ENCODE assay signal across 8 cellular contexts in the genomic region with DNA sequence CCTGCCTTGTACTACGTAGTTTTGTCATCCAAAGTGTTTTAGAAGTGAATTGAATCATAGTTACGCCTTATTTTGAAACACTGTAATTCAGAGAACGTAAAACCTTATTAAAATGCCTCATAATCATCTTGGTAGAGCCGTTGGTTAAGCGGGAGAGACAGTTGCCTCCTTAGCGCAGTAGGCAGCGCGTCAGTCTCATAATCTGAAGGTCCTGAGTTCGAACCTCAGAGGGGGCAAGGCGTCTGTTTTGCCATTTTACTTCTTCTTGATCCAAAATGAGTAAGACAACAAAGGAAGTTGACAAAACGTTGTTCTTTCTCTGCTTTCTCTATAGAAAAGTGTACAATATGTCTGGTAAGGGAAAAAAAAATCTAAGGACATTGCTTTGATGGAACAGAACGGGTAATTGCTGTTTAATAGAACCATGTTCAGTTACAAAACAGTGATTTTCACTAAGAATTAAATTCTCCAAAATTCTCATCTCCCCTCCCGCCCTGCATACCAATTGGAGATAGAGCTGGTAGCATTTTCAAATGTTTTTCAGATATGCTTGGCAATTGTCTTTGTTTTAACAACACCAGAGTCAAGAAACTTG. TPM values are rescaled to one million over a fixed set of nuclear protein-coding genes. Genes with fewer than 3 reads are reported as not detected.
DNase-seq lines count a peak whose midpoint lies in the region; ATAC-seq and TF ChIP-seq lines count a peak whose summit lies in the region.

No MANE protein-coding gene starts in this region.

- no peak for TF ChIP-seq POLR2A in esophagus muscularis mucosa (IDR thresholded peaks at IDR 0.05; ENCODE audit: low read depth)

- H3K27ac ChIP-seq in OCI-LY3 (ENCODE audit: low read length) (peak overlapping the region; percentile 61), esophagus muscularis mucosa (replicated peaks in 1 of 4) (peak overlapping the region; percentile 76 to 83 (median 80)), muscle layer of duodenum (ENCODE audit: low read length) (peak overlapping the region; percentile 78)

- H3K36me3 Mint-ChIP-seq in activated T-cell treated with anti-CD3 and anti-CD28 coated beads, Interleukin-2, amount 50 U/mL, for 24 hours (ENCODE audit: low read depth) = peaks cover 6% of the 10 kb centered on the region
- peaks cover 1 to 17% of the 10 kb centered on the region in 2 donors for H3K36me3 Mint-ChIP-seq in stimulated activated naive B cell treated with anti-CD40 and anti-IgM and Interleukin-4, amounts not matched to agents 10 μg/mL and 1 μg/mL and 100 μg/mL, for 72 hours

- peak in 1 of 2 donors; percentile 26 for ATAC-seq in stimulated activated naive B cell treated with anti-CD40 and anti-IgM and Interleukin-4, amounts not matched to agents 10 μg/mL and 1 μg/mL and 100 μg/mL, for 72 hours (replicated peaks)
- no peak for ATAC-seq in GM18858 (IDR thresholded peaks at IDR 0.05; ENCODE audit: unreplicated experiment)

- no peaks in the 10 kb centered on the region for H3K79me2 ChIP-seq in OCI-LY3 (ENCODE audit: low read length)

- H3K4me2 ChIP-seq in OCI-LY3 (ENCODE audit: low read length) = peak overlapping the region; percentile 91

- H3K9ac ChIP-seq in OCI-LY3 (ENCODE audit: low read length) = peak overlapping the region; percentile 75

- H3K27me3 ChIP-seq in OCI-LY3 (ENCODE audit: low read depth, low read length) (no peaks in the 10 kb centered on the region), esophagus muscularis mucosa (no peaks in the 10 kb centered on the region), muscle layer of duodenum (ENCODE audit: low read depth, low read length) (no peaks in the 10 kb centered on the region)

- TF ChIP-seq CTCF in OCI-LY3 (IDR thresholded peaks at IDR 0.05; ENCODE audit: low read depth, low read length) (no peak), esophagus muscularis mucosa (IDR thresholded peaks at IDR 0.05) (no peak)

- peak overlapping the region; percentile 97 for H2AFZ ChIP-seq in OCI-LY3 (ENCODE audit: low read depth, low read length)

- H3K9me3 ChIP-seq in OCI-LY3 (ENCODE audit: insufficient read depth, low read length) = no peaks in the 10 kb centered on the region
- H3K9me3 ChIP-seq in esophagus muscularis mucosa = no peaks in the 10 kb centered on the region
- no peaks in the 10 kb centered on the region for H3K9me3 ChIP-seq in muscle layer of duodenum (ENCODE audit: control insufficient read depth in 1 of 2, low read length in 2 of 2)

- H3K4me3 ChIP-seq in OCI-LY3 (ENCODE audit: low read length) (peak overlapping the region; percentile 98), esophagus muscularis mucosa (peak overlapping the region; percentile 51 to 62 (median 56)), muscle layer of duodenum (ENCODE audit: low read depth in 1 of 2, low read length in 2 of 2) (peak overlapping the region; percentile 70 to 87)

- H3K4me1 ChIP-seq in OCI-LY3 (ENCODE audit: low read length) (peaks cover 15% of the 10 kb centered on the region), esophagus muscularis mucosa (peaks cover 8 to 37% (median 35%) of the 10 kb centered on the region in 4 donors), muscle layer of duodenum (ENCODE audit: control insufficient read depth in 1 of 2, insufficient read depth in 2 of 2, low read length in 2 of 2) (peaks cover 3 to 12% of the 10 kb centered on the region in 2 donors)

- peaks cover 49% of the 10 kb centered on the region for H3K4me1 Mint-ChIP-seq in activated T-cell treated with anti-CD3 and anti-CD28 coated beads, Interleukin-2, amount 50 U/mL, for 24 hours (ENCODE audit: low read depth)
- H3K4me1 Mint-ChIP-seq in stimulated activated naive B cell treated with anti-CD40 and anti-IgM and Interleukin-4, amounts not matched to agents 10 μg/mL and 1 μg/mL and 100 μg/mL, for 72 hours = peaks cover 28 to 44% of the 10 kb centered on the region in 2 donors

- H3K27ac Mint-ChIP-seq in activated T-cell treated with anti-CD3 and anti-CD28 coated beads, Interleukin-2, amount 50 U/mL, for 24 hours = peak overlapping the region; percentile 94
- peak overlapping the region; percentile 98 for H3K27ac Mint-ChIP-seq in stimulated activated naive B cell treated with anti-CD40 and anti-IgM and Interleukin-4, amounts not matched to agents 10 μg/mL and 1 μg/mL and 100 μg/mL, for 72 hours

- no peaks in the 10 kb centered on the region for H3K9me3 Mint-ChIP-seq in activated T-cell treated with anti-CD3 and anti-CD28 coated beads, Interleukin-2, amount 50 U/mL, for 24 hours
- no peaks in the 10 kb centered on the region for H3K9me3 Mint-ChIP-seq in stimulated activated naive B cell treated with anti-CD40 and anti-IgM and Interleukin-4, amounts not matched to agents 10 μg/mL and 1 μg/mL and 100 μg/mL, for 72 hours

- intact Hi-C loops in esophagus muscularis mucosa (cut with DNase I) = loop anchor here (2.0 to 5.0 kb wide), 4 partner anchors 36 to 107 kb away; no protein-coding TSS in a partner anchor

- no peaks in the 10 kb centered on the region for H4K20me1 ChIP-seq in OCI-LY3 (ENCODE audit: insufficient read depth, low read length)

- H3K27me3 Mint-ChIP-seq in activated T-cell treated with anti-CD3 and anti-CD28 coated beads, Interleukin-2, amount 50 U/mL, for 24 hours = no peaks in the 10 kb centered on the region
- H3K27me3 Mint-ChIP-seq in stimulated activated naive B cell treated with anti-CD40 and anti-IgM and Interleukin-4, amounts not matched to agents 10 μg/mL and 1 μg/mL and 100 μg/mL, for 72 hours = peaks cover 0 to 5% of the 10 kb centered on the region in 2 donors

- TF ChIP-seq EP300 in esophagus muscularis mucosa (IDR thresholded peaks at IDR 0.05) = no peak

- peak overlapping the region; percentile 75 for H3K4me3 Mint-ChIP-seq in activated T-cell treated with anti-CD3 and anti-CD28 coated beads, Interleukin-2, amount 50 U/mL, for 24 hours
- peak overlapping the region; percentile 83 to 93 for H3K4me3 Mint-ChIP-seq in stimulated activated naive B cell treated with anti-CD40 and anti-IgM and Interleukin-4, amounts not matched to agents 10 μg/mL and 1 μg/mL and 100 μg/mL, for 72 hours

- WGBS in esophagus muscularis mucosa = 13% methylated on average over 13 of the region's 13 CpGs

- H3K36me3 ChIP-seq in OCI-LY3 (replicated peaks; ENCODE audit: low read depth, low read length) = no peaks in the 10 kb centered on the region
- H3K36me3 ChIP-seq in esophagus muscularis mucosa = no peaks in the 10 kb centered on the region
- H3K36me3 ChIP-seq in muscle layer of duodenum (ENCODE audit: control insufficient read depth in 1 of 2, insufficient read depth in 2 of 2, low read length in 2 of 2) = no peaks in the 10 kb centered on the region

- DNase-seq in Ammon's horn (ENCODE audit: low spot score) (peak; percentile 81), HK-2 (ENCODE audit: unreplicated experiment) (peak; percentile 80), esophagus muscularis mucosa (ENCODE audit: extremely low spot score) (no peak)
- DNase-seq in activated T-cell treated with anti-CD3 and anti-CD28 coated beads, Interleukin-2, amount 50 U/mL, for 24 hours = peak; percentile 82
- DNase-seq in stimulated activated naive B cell treated with anti-CD40 and anti-IgM and Interleukin-4, amounts not matched to agents 10 μg/mL and 1 μg/mL and 100 μg/mL, for 72 hours = peak; percentile 53

RNA-seq across cellular contexts. Expression of gene TRIM27, which starts 20.7 kb away (rescaled TPM):
- total RNA-seq in esophagus muscularis mucosa = 10 to 100 TPM; 31.1 to 42.2 (median 36.0) TPM
